ENCODE assay signal across 20 cellular contexts in genomic region chr12:87870493-87870892, GRCh38.
A peak's percentile ranks its signal among the peaks of the same experiment; 100 is the strongest.
DNase-seq lines count a peak whose midpoint lies in the region; ATAC-seq and TF ChIP-seq lines count a peak whose summit lies in the region.
"Had no signal": no experiment of that assay in that cellular context is flagged by ENCODE, and none has a peak within 500 bp of the region (broad histone marks: within the 10 kb centered on the region; RNA-seq: fewer than 3 reads in every experiment).

No MANE protein-coding gene starts in this region.

- H3K79me2 ChIP-seq in Loucy (ENCODE audit: insufficient read depth, low read length): no peaks in the 10 kb centered on the region

- H3K27ac ChIP-seq in endodermal cell (ENCODE audit: low read depth, low read length): no peak overlapping the region
- H3K27ac ChIP-seq in vagina: no peak overlapping the region
- H3K27ac ChIP-seq: SJCRH30 had no signal

- peak; percentile 35 to 82 for DNase-seq in HAP-1 (ENCODE audit: low spot score in 2 of 2)
- peak; percentile 51 for DNase-seq in endodermal cell
- DNase-seq in activated gamma-delta T cell (lab: John Stamatoyannopoulos, UW): no peak
- DNase-seq in vagina (ENCODE audit: extremely low spot score in 2 of 2): no peak
- DNase-seq: Caco-2; CD4-positive, CD25-positive, alpha-beta regulatory T cell; DND-41; NCI-H1105; NCI-H146; NCI-H2029; NCI-H2171; NCI-H345; NCI-H524; NCI-H774; SJCRH30 had no signal

- H3K4me1 Mint-ChIP-seq in endodermal cell: peaks cover 9% of the 10 kb centered on the region
- H3K4me1 Mint-ChIP-seq: CD4-positive, CD25-positive, alpha-beta regulatory T cell had no signal

- H3F3A ChIP-seq in Loucy (ENCODE audit: low read depth): no peaks in the 10 kb centered on the region

- H3K9me3 ChIP-seq in HAP-1: no peaks in the 10 kb centered on the region
- H3K9me3 ChIP-seq in Loucy (ENCODE audit: insufficient read depth, low read depth, low read length): no peaks in the 10 kb centered on the region
- no peaks in the 10 kb centered on the region for H3K9me3 ChIP-seq in endodermal cell (ENCODE audit: control insufficient read depth, low read length)
- H3K9me3 ChIP-seq in neuron (ENCODE audit: low read length): no peaks in the 10 kb centered on the region
- H3K9me3 ChIP-seq in vagina: no peaks in the 10 kb centered on the region
- H3K9me3 ChIP-seq: Caco-2, SJCRH30 had no signal

- 83 to 87% methylated on average over 1 to 4 of the region's 4 CpGs for WGBS in endodermal cell (ENCODE audit: insufficient coverage in 1 of 2, insufficient read length in 1 of 2), 2 experiments

- no peak overlapping the region for H3K4me3 Mint-ChIP-seq in endodermal cell
- H3K4me3 Mint-ChIP-seq: CD4-positive, CD25-positive, alpha-beta regulatory T cell had no signal

- H3K4me3 ChIP-seq in HAP-1 (no peak overlapping the region), Loucy (ENCODE audit: low read length, poor library complexity, severe bottlenecking) (no peak overlapping the region), endodermal cell (ENCODE audit: low read length) (no peak overlapping the region), neuron (ENCODE audit: low read length) (no peak overlapping the region), vagina (no peak overlapping the region)
- H3K4me3 ChIP-seq: GM12878, K562, SJCRH30 had no signal

- TF ChIP-seq CTCF in Loucy (conservative IDR thresholded peaks at IDR 0.05; ENCODE audit: low read length) (no peak), endodermal cell (conservative IDR thresholded peaks at IDR 0.05) (no peak), vagina (IDR thresholded peaks at IDR 0.05) (no peak)

- H3K9me3 Mint-ChIP-seq in endodermal cell: no peaks in the 10 kb centered on the region

- H3K4me1 ChIP-seq in HAP-1: peaks cover 31% of the 10 kb centered on the region
- H3K4me1 ChIP-seq in Loucy (ENCODE audit: insufficient read depth, low read length, poor library complexity, severe bottlenecking): peaks cover 17% of the 10 kb centered on the region
- H3K4me1 ChIP-seq in endodermal cell (ENCODE audit: control insufficient read depth, insufficient read depth, low read length): no peaks in the 10 kb centered on the region
- H3K4me1 ChIP-seq in neuron (ENCODE audit: insufficient read depth, low read length): peaks cover 8% of the 10 kb centered on the region
- no peaks in the 10 kb centered on the region for H3K4me1 ChIP-seq in vagina
- H3K4me1 ChIP-seq: Caco-2, SJCRH30 had no signal

- no peak for TF ChIP-seq POLR2A in vagina (IDR thresholded peaks at IDR 0.05)

- no peaks in the 10 kb centered on the region for H4K20me1 ChIP-seq in Loucy (ENCODE audit: insufficient read depth, low read length, poor library complexity, severe bottlenecking)

- no peak overlapping the region for H3K9ac ChIP-seq in Loucy (ENCODE audit: low read depth, low read length, poor library complexity, severe bottlenecking)
- no peak overlapping the region for H3K9ac ChIP-seq in endodermal cell (ENCODE audit: extremely low read depth, low read length, poor library complexity, severe bottlenecking)

- H2AFZ ChIP-seq in Loucy (ENCODE audit: low read length): peak overlapping the region; percentile 68
- H2AFZ ChIP-seq in neuron (ENCODE audit: low read depth, low read length): peak overlapping the region; percentile 28

- H3K36me3 Mint-ChIP-seq in endodermal cell (ENCODE audit: low read depth): no peaks in the 10 kb centered on the region
- H3K36me3 Mint-ChIP-seq: CD4-positive, CD25-positive, alpha-beta regulatory T cell had no signal

- H3K9me2 ChIP-seq in Loucy (replicated peaks; ENCODE audit: low read depth, low read length): no peaks in the 10 kb centered on the region

- H3K4me2 ChIP-seq in Loucy (ENCODE audit: low read depth, low read length, poor library complexity, severe bottlenecking): peak overlapping the region; percentile 28

- no peaks in the 10 kb centered on the region for H3K27me3 ChIP-seq in HAP-1 (ENCODE audit: low read depth)
- H3K27me3 ChIP-seq in Loucy (ENCODE audit: insufficient read depth, low read length, poor library complexity, severe bottlenecking): no peaks in the 10 kb centered on the region
- no peaks in the 10 kb centered on the region for H3K27me3 ChIP-seq in endodermal cell (ENCODE audit: control insufficient read depth, insufficient read depth, low read length, poor library complexity, severe bottlenecking)
- H3K27me3 ChIP-seq in neuron (ENCODE audit: insufficient read depth, low read length): no peaks in the 10 kb centered on the region
- H3K27me3 ChIP-seq in vagina: no peaks in the 10 kb centered on the region
- H3K27me3 ChIP-seq: SJCRH30 had no signal

- ATAC-seq in GM21723 (IDR thresholded peaks at IDR 0.05; ENCODE audit: unreplicated experiment): no peak
- ATAC-seq: K562 had no signal

- H3K27me3 Mint-ChIP-seq in endodermal cell (ENCODE audit: insufficient read depth): peaks cover 2% of the 10 kb centered on the region

- H3K27ac Mint-ChIP-seq in endodermal cell: no peak overlapping the region

- H3K36me3 ChIP-seq in HAP-1 (replicated peaks) (no peaks in the 10 kb centered on the region), Loucy (ENCODE audit: insufficient read depth, low read length) (no peaks in the 10 kb centered on the region), endodermal cell (ENCODE audit: control insufficient read depth, insufficient read depth, low read length) (no peaks in the 10 kb centered on the region), neuron (ENCODE audit: insufficient read depth, low read length) (no peaks in the 10 kb centered on the region), vagina (no peaks in the 10 kb centered on the region)
- H3K36me3 ChIP-seq: SJCRH30 had no signal

- in situ Hi-C loops in HAP-1 (cut with MboI; ENCODE audit: low sequenced_read_pairs): no loop called here

- intact Hi-C loops in vagina (cut with DNase I): no loop called here

Comparison
In these comparisons a context has a peak if more than half of its experiments do, and no peak if none do; other contexts are left out.
1. DNase-seq: peak in HAP-1 (2 of 2) and endodermal cell (single experiment); none in activated gamma-delta T cell (single experiment) and vagina (0 of 2).